ENCODE assay signal across 8 cellular contexts in the genomic region with DNA sequence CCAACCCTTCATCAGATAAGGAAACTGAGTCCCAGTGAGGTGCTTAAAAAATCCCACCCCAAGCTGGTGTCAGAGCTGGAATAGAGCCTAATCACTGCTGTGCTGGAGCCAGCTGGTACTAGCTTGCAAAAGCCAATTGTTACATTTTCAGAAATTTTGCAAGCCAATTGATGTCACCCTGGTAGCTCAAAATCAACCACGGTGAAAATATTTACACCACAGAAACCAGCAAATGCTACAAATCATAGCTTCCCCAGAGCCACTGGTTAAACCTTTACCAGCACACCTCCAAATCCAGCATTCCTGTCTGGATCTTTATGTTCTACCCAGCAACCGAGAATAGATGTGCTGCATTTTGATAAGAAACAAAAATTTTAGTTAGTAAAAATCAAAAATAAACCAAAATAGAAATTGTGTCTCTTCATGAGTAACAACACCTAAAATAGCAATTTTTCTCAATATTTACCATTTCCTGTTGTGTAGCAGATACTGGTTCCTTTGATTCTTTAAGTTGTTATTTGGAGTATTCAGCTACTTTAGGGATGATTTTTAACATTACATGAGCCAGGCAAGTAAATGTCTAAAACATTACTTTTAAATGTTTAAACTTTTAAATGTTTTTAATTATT. TPM values are rescaled to one million over a fixed set of nuclear protein-coding genes. Genes with fewer than 3 reads are reported as not detected.
A peak's percentile ranks its signal among the peaks of the same experiment; 100 is the strongest.
DNase-seq lines count a peak whose midpoint lies in the region; ATAC-seq and TF ChIP-seq lines count a peak whose summit lies in the region.

No MANE protein-coding gene starts in this region.

- H3K4me1 ChIP-seq in ascending aorta (peaks cover 5 to 15% of the 10 kb centered on the region in 2 donors), lower lobe of right lung (peaks cover 19% of the 10 kb centered on the region)

- TF ChIP-seq CTCF in ascending aorta (IDR thresholded peaks at IDR 0.05): no peak
- TF ChIP-seq CTCF in lower lobe of right lung (IDR thresholded peaks at IDR 0.05): no peak

- H3K27me3 ChIP-seq in ascending aorta (no peaks in the 10 kb centered on the region), lower lobe of right lung (ENCODE audit: low read depth) (no peaks in the 10 kb centered on the region)

- ATAC-seq in GM19372 (IDR thresholded peaks at IDR 0.05; ENCODE audit: low read depth, unreplicated experiment): peak; percentile 54
- ATAC-seq in HG03196 (IDR thresholded peaks at IDR 0.05; ENCODE audit: unreplicated experiment): peak; percentile 60
- no peak for ATAC-seq in lower lobe of right lung

- DNase-seq in Ammon's horn (ENCODE audit: low spot score) (peak; percentile 64), ascending aorta (ENCODE audit: low spot score in 2 of 2) (no peak), lower lobe of right lung (no peak), AML-193 (lab: John Stamatoyannopoulos, UW) (no peak), NCI-H2227 (lab: John Stamatoyannopoulos, UW; ENCODE audit: unreplicated experiment) (no peak)
- no peak for DNase-seq in stimulated activated CD4-positive, alpha-beta T cell treated with anti-CD3 and anti-CD28 coated beads, Interleukin-15, amount 100 ng/mL, for 24 hours

- intact Hi-C loops in ascending aorta (cut with DNase I): no loop called here
- intact Hi-C loops in lower lobe of right lung (cut with DNase I): no loop called here

- H3K36me3 ChIP-seq in ascending aorta: no peaks in the 10 kb centered on the region
- no peaks in the 10 kb centered on the region for H3K36me3 ChIP-seq in lower lobe of right lung

- H3K9me3 ChIP-seq in ascending aorta (no peaks in the 10 kb centered on the region), lower lobe of right lung (no peaks in the 10 kb centered on the region)

- peak overlapping the region; percentile 10 to 36 for H3K4me3 ChIP-seq in ascending aorta
- H3K4me3 ChIP-seq in lower lobe of right lung: no peak overlapping the region

- H3K27ac ChIP-seq in ascending aorta: peak overlapping the region; percentile 32 to 36
- peak overlapping the region; percentile 50 for H3K27ac ChIP-seq in lower lobe of right lung

RNA-seq across cellular contexts. Expression of a gene that starts 7.2 kb away (rescaled TPM):
- 7.2 TPM for total RNA-seq in ascending aorta
- 7.1 TPM for total RNA-seq in lower lobe of right lung

Comparison
In these comparisons a context has a peak if more than half of its experiments do, and no peak if none do; other contexts are left out.
1. ATAC-seq: peak in GM19372 (single experiment) and HG03196 (single experiment); none in lower lobe of right lung (0 of 2).